15 cellular contexts compared by ENCODE assay signal in genomic region chr12:62712561-62712960, GRCh38.
"Had no signal": no experiment of that assay in that cellular context is flagged by ENCODE, and none has a peak within 500 bp of the region (broad histone marks: within the 10 kb centered on the region; RNA-seq: fewer than 3 reads in every experiment).

No MANE protein-coding gene starts in this region.

- ATAC-seq: activated CD4-positive, CD25-positive, alpha-beta regulatory T cell treated with anti-CD3 and anti-CD28 coated beads, Interleukin-2, amount 50 U/mL, for 24 hours; activated CD8-positive, alpha-beta memory T cell treated with anti-CD3 and anti-CD28 coated beads, Interleukin-2, amount 10 ng/mL, durations not matched to agents 7 days and 5 days; esophagus mucosa; left lung; natural killer cell; stimulated activated effector memory CD8-positive, alpha-beta T cell treated with anti-CD3 and anti-CD28 coated beads, Interleukin-12 subunit alpha, Interleukin-12 subunit beta, amount 100 ng/mL, for 72 hours had no signal

- H3K9me3 Mint-ChIP-seq: activated naive CD4-positive, alpha-beta T cell treated with anti-CD3 and anti-CD28 coated beads for 36 hours; activated T-helper 2 cell treated with anti-CD3 and anti-CD28 coated beads, Interferon-gamma antibody, Interleukin-2, Interleukin-4, amounts not matched to agents 10 μg/mL and 5 μg/mL and 100 μg/mL, durations not matched to agents 14 hours and 24 hours and 36 hours; natural killer cell; stimulated activated effector memory CD8-positive, alpha-beta T cell treated with anti-CD3 and anti-CD28 coated beads, Interleukin-12 subunit alpha, Interleukin-12 subunit beta, amount 100 ng/mL, for 72 hours had no signal

- H3K4me3 Mint-ChIP-seq: activated CD8-positive, alpha-beta memory T cell treated with anti-CD3 and anti-CD28 coated beads, Interleukin-2, amount 10 ng/mL, durations not matched to agents 7 days and 5 days; activated naive CD4-positive, alpha-beta T cell treated with anti-CD3 and anti-CD28 coated beads for 36 hours; natural killer cell; stimulated activated effector memory CD8-positive, alpha-beta T cell treated with anti-CD3 and anti-CD28 coated beads, Interleukin-12 subunit alpha, Interleukin-12 subunit beta, amount 100 ng/mL, for 72 hours had no signal

- H3K36me3 Mint-ChIP-seq: activated CD8-positive, alpha-beta memory T cell treated with anti-CD3 and anti-CD28 coated beads, Interleukin-2, amount 10 ng/mL, durations not matched to agents 7 days and 5 days; natural killer cell; stimulated activated effector memory CD8-positive, alpha-beta T cell treated with anti-CD3 and anti-CD28 coated beads, Interleukin-12 subunit alpha, Interleukin-12 subunit beta, amount 100 ng/mL, for 72 hours had no signal

- DNase-seq: activated CD8-positive, alpha-beta memory T cell treated with anti-CD3 and anti-CD28 coated beads, Interleukin-2, amount 10 ng/mL, durations not matched to agents 7 days and 5 days; activated naive CD4-positive, alpha-beta T cell treated with anti-CD3 and anti-CD28 coated beads for 36 hours; activated T-cell treated with anti-CD3 and anti-CD28 coated beads, Interleukin-2, amount 50 U/mL, for 1 hour; left lung; natural killer cell; sigmoid colon; stimulated activated CD4-positive, alpha-beta T cell treated with anti-CD3 and anti-CD28 coated beads, Interleukin-2, amount 100 ng/mL, for 24 hours; T-helper 1 cell; T1000; tibial artery; uterus had no signal

- H3K4me1 Mint-ChIP-seq: activated CD8-positive, alpha-beta memory T cell treated with anti-CD3 and anti-CD28 coated beads, Interleukin-2, amount 10 ng/mL, durations not matched to agents 7 days and 5 days; natural killer cell; stimulated activated effector memory CD8-positive, alpha-beta T cell treated with anti-CD3 and anti-CD28 coated beads, Interleukin-12 subunit alpha, Interleukin-12 subunit beta, amount 100 ng/mL, for 72 hours had no signal

- H3K27ac Mint-ChIP-seq: activated CD8-positive, alpha-beta memory T cell treated with anti-CD3 and anti-CD28 coated beads, Interleukin-2, amount 10 ng/mL, durations not matched to agents 7 days and 5 days; activated naive CD4-positive, alpha-beta T cell treated with anti-CD3 and anti-CD28 coated beads for 36 hours; activated T-helper 2 cell treated with anti-CD3 and anti-CD28 coated beads, Interferon-gamma antibody, Interleukin-2, Interleukin-4, amounts not matched to agents 10 μg/mL and 5 μg/mL and 100 μg/mL, durations not matched to agents 14 hours and 24 hours and 36 hours; natural killer cell; stimulated activated effector memory CD8-positive, alpha-beta T cell treated with anti-CD3 and anti-CD28 coated beads, Interleukin-12 subunit alpha, Interleukin-12 subunit beta, amount 100 ng/mL, for 72 hours had no signal
